2 cellular contexts compared by ENCODE assay signal in genomic region chr4:164959421-164959820, GRCh38. TPM values are rescaled to one million over a fixed set of nuclear protein-coding genes. Genes with fewer than 3 reads are reported as not detected.
"Had no signal": no experiment of that assay in that cellular context is flagged by ENCODE, and none has a peak within 500 bp of the region (broad histone marks: within the 10 kb centered on the region; RNA-seq: fewer than 3 reads in every experiment).

No MANE protein-coding gene starts in this region.

RNA-seq across cellular contexts. Expression of gene TRIM61, which starts 18.0 kb away (rescaled TPM):
- total RNA-seq: body of pancreas, lung microvascular endothelial cell had no signal
